Comparison of ENCODE assay signal across 14 cellular contexts in genomic region chr17:28398280-28398981, GRCh38. TPM values are rescaled to one million over a fixed set of nuclear protein-coding genes. Genes with fewer than 3 reads are reported as not detected.
DNase-seq lines count a peak whose midpoint lies in the region; ATAC-seq, FAIRE-seq and TF ChIP-seq lines count a peak whose summit lies in the region.
"Had no signal": no experiment of that assay in that cellular context is flagged by ENCODE, and none has a peak within 500 bp of the region (broad histone marks: within the 10 kb centered on the region; RNA-seq: fewer than 3 reads in every experiment).

No MANE protein-coding gene starts in this region.

- WGBS in gastroesophageal sphincter (ENCODE audit: low coverage in 1 of 2), 2 donors, result 59 to 80% methylated on average over 1 to 5 of the region's 6 CpGs
- WGBS in neuronal stem cell (ENCODE audit: extremely low coverage in 2 of 2, insufficient read length in 2 of 2, insufficient replicate concordance in 1 of 2), 2 donors, result no CpG with 5 or more reads among the region's 6 CpGs
- 68% methylated on average over 6 of the region's 6 CpGs for WGBS in prostate gland

- H3K4me3 ChIP-seq in gastroesophageal sphincter (no peak overlapping the region), neuronal stem cell (ENCODE audit: low read length in 2 of 2) (no peak overlapping the region), prostate gland (no peak overlapping the region)
- H3K4me3 ChIP-seq: gastrocnemius medialis, lower lobe of right lung had no signal

- H3K36me3 Mint-ChIP-seq in activated T-cell treated with anti-CD3 and anti-CD28 coated beads, Interleukin-2, amount 50 U/mL, for 72 hours (ENCODE audit: insufficient read depth in 2 of 2), result peaks cover 2% of the 10 kb centered on the region in 2 donors

- no peak overlapping the region for H3K4me2 ChIP-seq in neuronal stem cell (ENCODE audit: insufficient read depth, low read length, poor library complexity, severe bottlenecking)

- no peak overlapping the region for H3K4ac ChIP-seq in neuronal stem cell (ENCODE audit: low read length)

- H3K4me1 ChIP-seq in gastroesophageal sphincter (no peaks in the 10 kb centered on the region), neuronal stem cell (ENCODE audit: control insufficient read depth in 2 of 2, insufficient read depth in 1 of 2, low read depth in 1 of 2, low read length in 2 of 2) (peaks cover 1 to 7% of the 10 kb centered on the region in 2 donors), prostate gland (replicated peaks) (no peaks in the 10 kb centered on the region)
- H3K4me1 ChIP-seq: gastrocnemius medialis had no signal

- no peaks in the 10 kb centered on the region for H3K79me1 ChIP-seq in neuronal stem cell (ENCODE audit: low read depth, low read length)

- H3K9me3 ChIP-seq in gastroesophageal sphincter, result no peaks in the 10 kb centered on the region
- H3K9me3 ChIP-seq in neuronal stem cell (replicated peaks in 1 of 2; ENCODE audit: control insufficient read depth in 2 of 2, insufficient read depth in 1 of 2, low read depth in 1 of 2, low read length in 2 of 2), result no peaks in the 10 kb centered on the region
- no peaks in the 10 kb centered on the region for H3K9me3 ChIP-seq in prostate gland
- H3K9me3 ChIP-seq: gastrocnemius medialis, lower lobe of right lung had no signal

- no peak overlapping the region for H3K14ac ChIP-seq in neuronal stem cell (ENCODE audit: low read length)

- no peak for TF ChIP-seq CTCF in gastroesophageal sphincter (IDR thresholded peaks at IDR 0.05)
- TF ChIP-seq CTCF in prostate gland (IDR thresholded peaks at IDR 0.05), result no peak

- no peak overlapping the region for H2BK15ac ChIP-seq in neuronal stem cell (ENCODE audit: low read length)

- DNase-seq in RCC 7860 (ENCODE audit: low spot score) (peak; percentile 84), neuronal stem cell (ENCODE audit: low spot score) (no peak), prostate gland (ENCODE audit: low spot score) (no peak), NCI-H510A (lab: John Stamatoyannopoulos, UW) (no peak)
- DNase-seq in activated T-cell treated with anti-CD3 and anti-CD28 coated beads, Interleukin-2, amount 50 U/mL, for 72 hours, result no peak
- DNase-seq: activated CD4-positive, alpha-beta memory T cell treated with anti-CD3 and anti-CD28 coated beads for 36 hours; activated naive CD8-positive, alpha-beta T cell treated with anti-CD3 and anti-CD28 coated beads, Interleukin-2, amount 10 ng/mL, durations not matched to agents 7 days and 5 days; gastrocnemius medialis; lower lobe of right lung; NCI-H1048; stimulated activated CD4-positive, alpha-beta T cell treated with anti-CD3 and anti-CD28 coated beads, Interleukin-2, amount 100 ng/mL, for 48 hours had no signal

- no peak overlapping the region for H3K23ac ChIP-seq in neuronal stem cell (ENCODE audit: low read depth, low read length, poor library complexity)

- H4K8ac ChIP-seq in neuronal stem cell (ENCODE audit: low read depth, low read length), result no peak overlapping the region

- H3K9me3 Mint-ChIP-seq in activated T-cell treated with anti-CD3 and anti-CD28 coated beads, Interleukin-2, amount 50 U/mL, for 72 hours, result no peaks in the 10 kb centered on the region
- H3K9me3 Mint-ChIP-seq: activated CD4-positive, alpha-beta memory T cell treated with anti-CD3 and anti-CD28 coated beads for 36 hours; activated naive CD8-positive, alpha-beta T cell treated with anti-CD3 and anti-CD28 coated beads, Interleukin-2, amount 10 ng/mL, durations not matched to agents 7 days and 5 days had no signal

- H3K27me3 ChIP-seq in gastroesophageal sphincter (no peaks in the 10 kb centered on the region), neuronal stem cell (ENCODE audit: control insufficient read depth in 3 of 3, insufficient read depth in 3 of 3, low read depth in 1 of 3, low read length in 3 of 3) (no peaks in the 10 kb centered on the region), prostate gland (replicated peaks; ENCODE audit: insufficient read depth) (no peaks in the 10 kb centered on the region)
- H3K27me3 ChIP-seq: gastrocnemius medialis had no signal

- no peak overlapping the region for H3K18ac ChIP-seq in neuronal stem cell (ENCODE audit: low read length)

- H4K91ac ChIP-seq in neuronal stem cell (ENCODE audit: low read depth, low read length, poor library complexity), result no peak overlapping the region

- peak; percentile 92 for FAIRE-seq in RCC 7860 (lab: Jason Lieb, UNC)

- no peak overlapping the region for H2AK5ac ChIP-seq in neuronal stem cell (ENCODE audit: low read depth, low read length)

- TF ChIP-seq POLR2A in gastroesophageal sphincter (IDR thresholded peaks at IDR 0.05) (no peak), prostate gland (IDR thresholded peaks at IDR 0.05) (no peak)

- H3K4me3 Mint-ChIP-seq in activated T-cell treated with anti-CD3 and anti-CD28 coated beads, Interleukin-2, amount 50 U/mL, for 72 hours, result no peak overlapping the region
- H3K4me3 Mint-ChIP-seq: activated CD4-positive, alpha-beta memory T cell treated with anti-CD3 and anti-CD28 coated beads for 36 hours; activated naive CD8-positive, alpha-beta T cell treated with anti-CD3 and anti-CD28 coated beads, Interleukin-2, amount 10 ng/mL, durations not matched to agents 7 days and 5 days had no signal

- no peak overlapping the region for H2BK120ac ChIP-seq in neuronal stem cell (ENCODE audit: low read depth, low read length)

- no peak overlapping the region for H2BK5ac ChIP-seq in neuronal stem cell (ENCODE audit: low read length)

- ATAC-seq in GM18511 (IDR thresholded peaks at IDR 0.05; ENCODE audit: unreplicated experiment) (peak; percentile 69), gastroesophageal sphincter (peak; percentile 15), GM18517 (IDR thresholded peaks at IDR 0.05; ENCODE audit: unreplicated experiment) (no peak)
- no peak for ATAC-seq in activated T-cell treated with anti-CD3 and anti-CD28 coated beads, Interleukin-2, amount 50 U/mL, for 72 hours (replicated peaks in 1 of 2)
- ATAC-seq: gastrocnemius medialis, lower lobe of right lung had no signal

- H3K9ac ChIP-seq in neuronal stem cell (ENCODE audit: low read depth, low read length, poor library complexity), result peak overlapping the region; percentile 9

- intact Hi-C loops in prostate gland (cut with DNase I), result no loop called here

- H2AFZ ChIP-seq in neuronal stem cell (ENCODE audit: low read length), result no peak overlapping the region

- H3K27me3 Mint-ChIP-seq in activated T-cell treated with anti-CD3 and anti-CD28 coated beads, Interleukin-2, amount 50 U/mL, for 72 hours (ENCODE audit: low read depth), result no peaks in the 10 kb centered on the region
- H3K27me3 Mint-ChIP-seq: activated CD4-positive, alpha-beta memory T cell treated with anti-CD3 and anti-CD28 coated beads for 36 hours; activated naive CD8-positive, alpha-beta T cell treated with anti-CD3 and anti-CD28 coated beads, Interleukin-2, amount 10 ng/mL, durations not matched to agents 7 days and 5 days had no signal

- H3K36me3 ChIP-seq in gastroesophageal sphincter (peaks cover 0 to 95% of the 10 kb centered on the region in 2 donors), neuronal stem cell (replicated peaks in 1 of 2; ENCODE audit: control insufficient read depth in 2 of 2, insufficient read depth in 2 of 2, low read length in 2 of 2) (peaks cover 7 to 62% of the 10 kb centered on the region in 2 donors), prostate gland (peaks cover 0 to 22% of the 10 kb centered on the region in 2 donors)

- H3K4me1 Mint-ChIP-seq in activated T-cell treated with anti-CD3 and anti-CD28 coated beads, Interleukin-2, amount 50 U/mL, for 72 hours (ENCODE audit: low read depth), result peaks cover 7% of the 10 kb centered on the region

- H3K27ac Mint-ChIP-seq in activated T-cell treated with anti-CD3 and anti-CD28 coated beads, Interleukin-2, amount 50 U/mL, for 72 hours, result no peak overlapping the region
- H3K27ac Mint-ChIP-seq: activated CD4-positive, alpha-beta memory T cell treated with anti-CD3 and anti-CD28 coated beads for 36 hours; activated naive CD8-positive, alpha-beta T cell treated with anti-CD3 and anti-CD28 coated beads, Interleukin-2, amount 10 ng/mL, durations not matched to agents 7 days and 5 days had no signal

- H2BK12ac ChIP-seq in neuronal stem cell (ENCODE audit: low read length), result no peak overlapping the region

- TF ChIP-seq EP300 in gastroesophageal sphincter (IDR thresholded peaks at IDR 0.05), result no peak

- H3K27ac ChIP-seq in gastroesophageal sphincter, result no peak overlapping the region
- H3K27ac ChIP-seq in neuronal stem cell (replicated peaks; ENCODE audit: low read length), result no peak overlapping the region
- no peak overlapping the region for H3K27ac ChIP-seq in prostate gland
- H3K27ac ChIP-seq: gastrocnemius medialis, lower lobe of right lung had no signal

RNA-seq across cellular contexts. Expression of gene SLC46A1, which starts 7.6 kb away (rescaled TPM):
- total RNA-seq in gastroesophageal sphincter (1 to 10 TPM; 7.9 to 9.7 (median 8.4) TPM), prostate gland (10 to 100 TPM; 14.9 to 20.1 TPM)
- 1.8 TPM for polyA plus RNA-seq in neuronal stem cell (2013, experiment 1 of 2)
- polyA plus RNA-seq in neuronal stem cell (2013, experiment 2 of 2), result 2.3 TPM
- 1 to 10 TPM; 2.1 TPM for total RNA-seq in activated T-cell treated with anti-CD3 and anti-CD28 coated beads, Interleukin-2, amount 50 U/mL, for 72 hours

RNA-seq across cellular contexts. Expression of gene SARM1, which starts 26.9 kb away (rescaled TPM):
- 10 to 100 TPM in 3 of 4 donors, 1 to 10 TPM in 1; 9.0 to 26.2 (median 20.6) TPM for total RNA-seq in gastroesophageal sphincter
- polyA plus RNA-seq in neuronal stem cell (2013, experiment 1 of 2), result 4.9 TPM
- 4.9 TPM for polyA plus RNA-seq in neuronal stem cell (2013, experiment 2 of 2)
- 10 to 100 TPM; 20.6 to 21.4 TPM for total RNA-seq in prostate gland
- 10 to 100 TPM; 22.4 to 24.3 TPM for total RNA-seq in activated T-cell treated with anti-CD3 and anti-CD28 coated beads, Interleukin-2, amount 50 U/mL, for 72 hours

RNA-seq across cellular contexts. Expression of gene VTN, which starts 28.3 kb away (rescaled TPM):
- under 1 TPM in 3 of 4 donors, not detected in 1; 0.27 to 0.47 (median 0.27) TPM for total RNA-seq in gastroesophageal sphincter
- polyA plus RNA-seq in neuronal stem cell (2013, experiment 1 of 2), result 0.17 TPM
- polyA plus RNA-seq in neuronal stem cell (2013, experiment 2 of 2), result 0.18 TPM
- 10 to 100 TPM in 1 of 2 donors, under 1 TPM in 1; 0.14 to 57.8 TPM for total RNA-seq in prostate gland
- under 1 TPM; 0.19 to 0.30 TPM for total RNA-seq in activated T-cell treated with anti-CD3 and anti-CD28 coated beads, Interleukin-2, amount 50 U/mL, for 72 hours
- total RNA-seq: activated CD4-positive, alpha-beta memory T cell treated with anti-CD3 and anti-CD28 coated beads for 36 hours had no signal

RNA-seq across cellular contexts. Expression of gene SEBOX, which starts 33.4 kb away (rescaled TPM):
- not detected for total RNA-seq in gastroesophageal sphincter
- polyA plus RNA-seq in neuronal stem cell (2013, experiment 1 of 2), result not detected
- polyA plus RNA-seq in neuronal stem cell (2013, experiment 2 of 2), result not detected
- total RNA-seq in prostate gland, result not detected
- not detected for total RNA-seq in activated T-cell treated with anti-CD3 and anti-CD28 coated beads, Interleukin-2, amount 50 U/mL, for 72 hours
- total RNA-seq: activated CD4-positive, alpha-beta memory T cell treated with anti-CD3 and anti-CD28 coated beads for 36 hours; activated naive CD8-positive, alpha-beta T cell treated with anti-CD3 and anti-CD28 coated beads, Interleukin-2, amount 10 ng/mL, durations not matched to agents 7 days and 5 days; gastrocnemius medialis; lower lobe of right lung had no signal

RNA-seq across cellular contexts. Expression of gene POLDIP2, which starts 41.1 kb away (rescaled TPM):
- total RNA-seq in gastroesophageal sphincter (100 to 1,000 TPM in 1 of 4 donors, 10 to 100 TPM in 3; 71.1 to 108 (median 77.8) TPM), prostate gland (100 to 1,000 TPM in 1 of 2 donors, 10 to 100 TPM in 1; 94.4 to 140 TPM)
- polyA plus RNA-seq in neuronal stem cell (2013, experiment 1 of 2), result 55.9 TPM
- 56.3 TPM for polyA plus RNA-seq in neuronal stem cell (2013, experiment 2 of 2)
- 10 to 100 TPM; 78.2 to 91.2 TPM for total RNA-seq in activated T-cell treated with anti-CD3 and anti-CD28 coated beads, Interleukin-2, amount 50 U/mL, for 72 hours

Comparison
In these comparisons a context has a peak if more than half of its experiments do, and no peak if none do; other contexts are left out.
1. ATAC-seq: peak in GM18511 (single experiment) and gastroesophageal sphincter (single experiment); none in GM18517 (single experiment) and activated T-cell treated with anti-CD3 and anti-CD28 coated beads, Interleukin-2, amount 50 U/mL, for 72 hours (0 of 2).